ENCODE assay signal across 1 cellular context in genomic region chr10:128629111-128630096, GRCh38.
TF ChIP-seq lines count a peak whose summit lies in the region.

No MANE protein-coding gene starts in this region.

TF ChIP-seq in H1, 55 proteins besides CTCF, POLR2A, EP300 and RAD21:
- TF ChIP-seq BRCA1 (IDR thresholded peaks at IDR 0.05; ENCODE audit: low read depth, low read length) (no peak), ATF2 (IDR thresholded peaks at IDR 0.05; ENCODE audit: low read length) (no peak), HDAC2 (IDR thresholded peaks at IDR 0.05; ENCODE audit: borderline replicate concordance in 1 of 2, low read depth in 2 of 2, low read length in 2 of 2) (no peak), BCL11A (IDR thresholded peaks at IDR 0.05; ENCODE audit: low read depth in 2 of 2, low read length in 2 of 2) (no peak), POU5F1 (IDR thresholded peaks at IDR 0.05; ENCODE audit: low read depth, low read length) (no peak), E2F6 (IDR thresholded peaks at IDR 0.05) (no peak), SIX5 (IDR thresholded peaks at IDR 0.05; ENCODE audit: low read depth, low read length) (no peak), FOSL1 (IDR thresholded peaks at IDR 0.05; ENCODE audit: insufficient read depth, low read depth, low read length) (no peak)
